29 cellular contexts compared by ENCODE assay signal in the genomic region with DNA sequence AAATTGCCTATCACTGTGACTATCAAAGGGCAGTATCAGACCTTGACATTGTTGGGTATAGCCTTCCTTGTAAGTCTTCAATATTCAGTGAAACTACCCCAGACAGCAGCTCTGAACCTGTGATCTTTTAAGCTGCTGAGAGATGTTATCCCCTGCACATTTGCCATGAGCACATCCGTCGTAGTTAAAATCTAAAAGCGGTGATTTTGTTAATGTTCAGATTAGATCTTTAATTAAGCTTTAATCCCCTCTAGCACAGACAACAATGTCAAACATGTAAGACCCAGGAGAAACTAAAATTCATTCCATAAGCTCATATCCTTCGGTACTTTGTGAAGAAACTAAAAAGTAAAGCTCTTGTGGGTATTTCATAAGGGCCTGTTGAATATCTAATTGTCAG.
"Had no signal": no experiment of that assay in that cellular context is flagged by ENCODE, and none has a peak within 500 bp of the region (broad histone marks: within the 10 kb centered on the region; RNA-seq: fewer than 3 reads in every experiment).

No MANE protein-coding gene starts in this region.

- H3K4me3 ChIP-seq: ascending aorta, cardiac muscle cell had no signal

- FAIRE-seq: bronchial epithelial cell, TTC549 had no signal

- H3K9me3 ChIP-seq: ascending aorta had no signal

- DNase-seq: activated B cell treated with CpG ODN at 0.5 μM for 24 hours; activated CD4-positive, alpha-beta memory T cell treated with anti-CD3 and anti-CD28 coated beads, Interleukin-2, amount 10 ng/mL, durations not matched to agents 7 days and 5 days; activated CD4-positive, alpha-beta T cell treated with anti-CD3 and anti-CD28 coated beads for 1 hour; activated CD4-positive, alpha-beta T cell treated with anti-CD3 and anti-CD28 coated beads for 36 hours; activated CD4-positive, alpha-beta T cell treated with anti-CD3 and anti-CD28 coated beads for 48 hours; activated CD4-positive, alpha-beta T cell treated with anti-CD3 and anti-CD28 coated beads, Interleukin-2, amount 10 ng/mL, durations not matched to agents 7 days and 5 days; activated CD4-positive, alpha-beta T cell treated with anti-CD3 and anti-CD28 coated beads, Interleukin-2, amount 50 U/mL, for 48 hours; activated CD8-positive, alpha-beta memory T cell treated with anti-CD3 and anti-CD28 coated beads for 24 hours; activated CD8-positive, alpha-beta memory T cell treated with anti-CD3 and anti-CD28 coated beads, Interleukin-2, amount 10 ng/mL, durations not matched to agents 7 days and 5 days; activated CD8-positive, alpha-beta memory T cell treated with anti-CD3 and anti-CD28 coated beads, Interleukin-2, amount 50 U/mL, for 48 hours; activated CD8-positive, alpha-beta T cell treated with anti-CD3 and anti-CD28 coated beads, Interleukin-2, amount 10 ng/mL, durations not matched to agents 7 days and 5 days; activated effector memory CD4-positive, alpha-beta T cell treated with Interleukin-2 at 50 U/mL for 16 hours; activated gamma-delta T cell; activated naive CD4-positive, alpha-beta T cell treated with anti-CD3 and anti-CD28 coated beads, Interleukin-2, amount 10 ng/mL, durations not matched to agents 7 days and 5 days; activated naive CD4-positive, alpha-beta T cell treated with Interleukin-2 at 50 U/mL for 16 hours; activated naive CD8-positive, alpha-beta T cell treated with anti-CD3 and anti-CD28 coated beads, Interleukin-2, amount 10 ng/mL, durations not matched to agents 7 days and 5 days; activated naive CD8-positive, alpha-beta T cell treated with anti-CD3 and anti-CD28 coated beads, Interleukin-2, amount 50 U/mL, for 24 hours; activated T-cell treated with anti-CD3 and anti-CD28 coated beads, Interleukin-2, amount 50 U/mL, for 24 hours; activated T-cell treated with anti-CD3 and anti-CD28 coated beads, Interleukin-2, amount 50 U/mL, for 48 hours; amygdala; anterior cingulate cortex; caudate nucleus; cerebellar nuclear complex; T-helper 17 cell had no signal

- ATAC-seq: activated CD4-positive, alpha-beta T cell treated with anti-CD3 and anti-CD28 coated beads for 36 hours; activated CD8-positive, alpha-beta memory T cell treated with anti-CD3 and anti-CD28 coated beads, Interleukin-2, amount 10 ng/mL, durations not matched to agents 7 days and 5 days; activated CD8-positive, alpha-beta T cell treated with anti-CD3 and anti-CD28 coated beads, Interleukin-2, amount 10 ng/mL, durations not matched to agents 7 days and 5 days; activated naive CD8-positive, alpha-beta T cell treated with anti-CD3 and anti-CD28 coated beads, Interleukin-2, amount 50 U/mL, for 24 hours; T-helper 17 cell had no signal

- H3K27ac ChIP-seq: ascending aorta, cardiac muscle cell, VCaP had no signal

- H3K4me1 ChIP-seq: ascending aorta had no signal

- H3K27me3 ChIP-seq: ascending aorta, cardiac muscle cell had no signal

- H3K36me3 ChIP-seq: ascending aorta, cardiac muscle cell had no signal
